Comparison of ENCODE assay signal across 8 cellular contexts in genomic region chr17:7582401-7583252, GRCh38. TPM values are rescaled to one million over a fixed set of nuclear protein-coding genes. Genes with fewer than 3 reads are reported as not detected.
DNase-seq lines count a peak whose midpoint lies in the region; ATAC-seq and TF ChIP-seq lines count a peak whose summit lies in the region.

No MANE protein-coding gene starts in this region.

- H3K79me2 ChIP-seq in DOHH2 (ENCODE audit: control insufficient read depth, low read length) (peaks cover 42% of the 10 kb centered on the region), trophoblast cell (ENCODE audit: control insufficient read depth, insufficient read depth, low read length, poor library complexity) (peaks cover 8% of the 10 kb centered on the region)

- no peak for ATAC-seq in GM18909 (IDR thresholded peaks at IDR 0.05; ENCODE audit: poor library complexity, unreplicated experiment)
- ATAC-seq in GM19328 (IDR thresholded peaks at IDR 0.05; ENCODE audit: unreplicated experiment), result no peak

- H3K79me1 ChIP-seq in trophoblast cell (ENCODE audit: low read length), result peaks cover 16% of the 10 kb centered on the region

- H4K91ac ChIP-seq in trophoblast cell (ENCODE audit: low read depth, low read length), result peak overlapping the region; percentile 98

- H3K36me3 ChIP-seq in DOHH2 (ENCODE audit: control insufficient read depth, low read length), result peaks cover 74% of the 10 kb centered on the region
- peaks cover 19 to 35% of the 10 kb centered on the region in 2 experiments for H3K36me3 ChIP-seq in trophoblast cell (ENCODE audit: control insufficient read depth in 1 of 2, insufficient read depth in 2 of 2, low read length in 2 of 2)

- H3K4ac ChIP-seq in trophoblast cell (ENCODE audit: low read depth, low read length), result peak overlapping the region; percentile 85

- H3K27ac ChIP-seq in DOHH2 (ENCODE audit: low read depth, low read length) (peak overlapping the region; percentile 82), trophoblast cell (ENCODE audit: low read depth, low read length) (peak overlapping the region; percentile 72)

- H3K9ac ChIP-seq in trophoblast cell (ENCODE audit: low read length), result no peak overlapping the region

- peak overlapping the region; percentile 63 for H2BK12ac ChIP-seq in trophoblast cell (ENCODE audit: low read length)

- peak overlapping the region; percentile 71 for H3K18ac ChIP-seq in trophoblast cell (ENCODE audit: low read length)

- H2AFZ ChIP-seq in trophoblast cell (ENCODE audit: insufficient read depth, low read length, poor library complexity), result peak overlapping the region; percentile 77

- no peak for TF ChIP-seq CTCF in DOHH2 (IDR thresholded peaks at IDR 0.05; ENCODE audit: low read depth, low read length, poor library complexity, severe bottlenecking)
- TF ChIP-seq CTCF in epithelial cell of proximal tubule (conservative IDR thresholded peaks at IDR 0.05; ENCODE audit: low read depth, low read length), result no peak

- peak overlapping the region; percentile 96 for H4K12ac ChIP-seq in trophoblast cell (ENCODE audit: low read depth, low read length)

- peak overlapping the region; percentile 96 for H4K8ac ChIP-seq in trophoblast cell (ENCODE audit: low read depth, low read length)

- peak; percentile 77 for DNase-seq in RKO (ENCODE audit: low spot score)
- no peak for DNase-seq in epithelial cell of proximal tubule (ENCODE audit: low read depth)
- no peak for DNase-seq in trophoblast cell
- DNase-seq in hepatic stellate cell (ENCODE audit: low spot score), result no peak
- no peak for DNase-seq in NCI-H187 (lab: John Stamatoyannopoulos, UW)

- peak overlapping the region; percentile 34 for H2BK5ac ChIP-seq in trophoblast cell (ENCODE audit: low read depth, low read length, poor library complexity)

- H2BK120ac ChIP-seq in trophoblast cell (ENCODE audit: insufficient read depth, low read length, poor library complexity), result peak overlapping the region; percentile 62

- H3K9me2 ChIP-seq in DOHH2 (replicated peaks; ENCODE audit: control insufficient read depth, low read length), result no peaks in the 10 kb centered on the region

- H3K4me3 ChIP-seq in DOHH2 (ENCODE audit: low read length) (peak overlapping the region; percentile 93), epithelial cell of proximal tubule (ENCODE audit: low read depth, low read length) (peak overlapping the region; percentile 63), trophoblast cell (ENCODE audit: low read depth, low read length) (no peak overlapping the region)

- H3K27me3 ChIP-seq in DOHH2 (ENCODE audit: control insufficient read depth, low read length) (no peaks in the 10 kb centered on the region), trophoblast cell (ENCODE audit: insufficient read depth, low read length) (no peaks in the 10 kb centered on the region)

- H3K4me1 ChIP-seq in DOHH2 (ENCODE audit: control insufficient read depth, low read length) (peaks cover 55% of the 10 kb centered on the region), trophoblast cell (ENCODE audit: control insufficient read depth in 1 of 2, insufficient read depth in 2 of 2, low read length in 2 of 2) (peaks cover 11 to 12% of the 10 kb centered on the region in 2 experiments)

- H3K4me2 ChIP-seq in DOHH2 (ENCODE audit: low read length) (peak overlapping the region; percentile 85), trophoblast cell (ENCODE audit: low read length) (no peak overlapping the region)

- peak overlapping the region; percentile 94 for H3K14ac ChIP-seq in trophoblast cell (ENCODE audit: low read length)

- H3F3A ChIP-seq in DOHH2 (ENCODE audit: control insufficient read depth, insufficient read depth), result peaks cover 32% of the 10 kb centered on the region

- no peak overlapping the region for H3K23ac ChIP-seq in trophoblast cell (ENCODE audit: low read length)

- no peaks in the 10 kb centered on the region for H3K9me3 ChIP-seq in DOHH2 (ENCODE audit: control insufficient read depth, insufficient read depth, low read length)
- peaks cover 2% of the 10 kb centered on the region for H3K9me3 ChIP-seq in trophoblast cell (ENCODE audit: insufficient read depth, low read depth, low read length)

- WGBS in trophoblast cell (ENCODE audit: extremely low coverage, insufficient coverage, insufficient read length), result no CpG with 5 or more reads among the region's 36 CpGs

- no peaks in the 10 kb centered on the region for H4K20me1 ChIP-seq in DOHH2 (ENCODE audit: control insufficient read depth, insufficient read depth, low read depth, low read length)

- peak overlapping the region; percentile 98 for H2AK5ac ChIP-seq in trophoblast cell (ENCODE audit: low read length)

RNA-seq across cellular contexts. Expression of gene MPDU1, which starts 1.0 kb away (rescaled TPM):
- 236 and 272 TPM in 2 replicates for total RNA-seq in epithelial cell of proximal tubule
- 91.5 and 95.4 TPM in 2 replicates for polyA plus RNA-seq in trophoblast cell (2013)

RNA-seq across cellular contexts. Expression of gene CD68, which starts 3.2 kb away (rescaled TPM):
- total RNA-seq in epithelial cell of proximal tubule, result 10.7 and 16.7 TPM in 2 replicates
- polyA plus RNA-seq in trophoblast cell (2013), result 1.4 and 1.5 TPM in 2 replicates

RNA-seq across cellular contexts. Expression of gene SOX15, which starts 7.3 kb away (rescaled TPM):
- total RNA-seq in epithelial cell of proximal tubule, result 18.7 and 19.0 TPM in 2 replicates
- 11.2 and 11.6 TPM in 2 replicates for polyA plus RNA-seq in trophoblast cell (2013)

RNA-seq across cellular contexts. Expression of gene SENP3, which starts 20.9 kb away (rescaled TPM):
- 62.9 and 113 TPM in 2 replicates for total RNA-seq in epithelial cell of proximal tubule
- 35.5 and 36.6 TPM in 2 replicates for polyA plus RNA-seq in trophoblast cell (2013)

RNA-seq across cellular contexts. Expression of gene TNFSF13, which starts 24.1 kb away (rescaled TPM):
- 5.2 and 6.4 TPM in 2 replicates for total RNA-seq in epithelial cell of proximal tubule
- 0.49 and 0.62 TPM in 2 replicates for polyA plus RNA-seq in trophoblast cell (2013)
